ENCODE assay signal across 15 cellular contexts in the genomic region with DNA sequence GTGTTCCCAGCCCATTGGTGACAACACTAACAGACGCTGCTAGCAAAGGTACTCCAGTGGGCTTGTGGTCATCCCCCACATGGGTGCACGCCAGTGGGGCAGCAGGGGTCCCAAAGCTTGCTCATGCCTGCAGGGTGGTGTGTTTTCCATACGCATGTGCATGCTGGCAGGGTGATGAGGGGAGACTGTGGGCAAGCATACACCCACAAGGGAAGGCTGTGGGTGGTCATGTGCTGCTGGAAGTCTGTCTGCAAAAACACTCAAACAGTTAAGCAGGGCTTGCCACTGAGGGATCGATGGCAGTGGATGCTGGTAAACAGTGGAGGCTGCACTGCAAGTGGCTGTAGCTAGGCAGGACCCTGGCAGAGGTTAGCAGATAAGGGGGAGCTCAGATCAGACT.
DNase-seq lines count a peak whose midpoint lies in the region; ATAC-seq and TF ChIP-seq lines count a peak whose summit lies in the region.
"Had no signal": no experiment of that assay in that cellular context is flagged by ENCODE, and none has a peak within 500 bp of the region (broad histone marks: within the 10 kb centered on the region; RNA-seq: fewer than 3 reads in every experiment).

No MANE protein-coding gene starts in this region.

- H3K27ac Mint-ChIP-seq in H9 = no peak overlapping the region
- H3K27ac Mint-ChIP-seq: CD4-positive, alpha-beta memory T cell; GM23338 had no signal

- peaks cover 0 to 4% (median 2%) of the 10 kb centered on the region in 3 experiments; a peak in 4 of 7 replicates for H3K36me3 Mint-ChIP-seq in H9 (ENCODE audit: insufficient read depth in 1 of 3, low read depth in 3 of 3)

- CTCF ChIA-PET in IMR-90 (lab: Yijun Ruan, JAX) = no interaction called here

- H3K4me3 ChIP-seq in IMR-90 (ENCODE audit: insufficient read depth, low read depth, low read length) = no peak overlapping the region
- H3K4me3 ChIP-seq: GM23338 had no signal

- H3K27me3 ChIP-seq in H9 (ENCODE audit: insufficient read depth, low read length) = no peaks in the 10 kb centered on the region
- H3K27me3 ChIP-seq in IMR-90 (ENCODE audit: control insufficient read depth, insufficient read depth, low read length) = no peaks in the 10 kb centered on the region

- H2BK120ac ChIP-seq in H9 (ENCODE audit: low read depth, low read length, poor library complexity, severe bottlenecking) = no peak overlapping the region
- H2BK120ac ChIP-seq in IMR-90 (ENCODE audit: low read depth, low read length) = no peak overlapping the region

- H2BK15ac ChIP-seq in H9 (ENCODE audit: low read depth, low read length) = peak overlapping the region; percentile 86; the same call in 1 of the 2 replicates
- H2BK15ac ChIP-seq in IMR-90 (ENCODE audit: low read depth, low read length) = no peak overlapping the region

- in situ Hi-C loops in IMR-90 (cut with MboI; ENCODE audit: low sequenced_read_pairs) = no loop called here

- H3K9ac ChIP-seq in H9 (ENCODE audit: extremely low read depth, insufficient read length, low read length) = no peak overlapping the region
- no peak overlapping the region for H3K9ac ChIP-seq in IMR-90 (ENCODE audit: low read depth, low read length)

- no peak overlapping the region for H3K4me3 Mint-ChIP-seq in H9
- H3K4me3 Mint-ChIP-seq: CD4-positive, alpha-beta memory T cell; GM23338 had no signal

- no peaks in the 10 kb centered on the region for H3K4me1 ChIP-seq in H9 (ENCODE audit: insufficient read depth, low read length)
- no peaks in the 10 kb centered on the region for H3K4me1 ChIP-seq in IMR-90 (ENCODE audit: control insufficient read depth, insufficient read depth, low read length)

- no peaks in the 10 kb centered on the region for H3K79me2 ChIP-seq in H9 (ENCODE audit: insufficient read depth, low read length)

- H3K9me1 ChIP-seq in IMR-90 (ENCODE audit: insufficient read depth, low read length) = no peaks in the 10 kb centered on the region

- DNase-seq in H9 = no peak
- no peak for DNase-seq in IMR-90
- peak; percentile 18 for DNase-seq in posterior vena cava (ENCODE audit: low spot score)
- DNase-seq in hypothalamus (lab: John Stamatoyannopoulos, UW) = no peak
- DNase-seq in HuH-7.5 (ENCODE audit: low spot score) = no peak
- DNase-seq: C1 segment of cervical spinal cord, Calu3, COR-L47, DMS53, DMS79 treated with DMSO at 0.1 percent for 48 hours, GF-D8, HCEC 1CT had no signal

- H4K20me1 ChIP-seq in H9 (ENCODE audit: control insufficient read depth, insufficient read depth, insufficient read length) (no peaks in the 10 kb centered on the region), IMR-90 (ENCODE audit: insufficient read depth, low read length) (no peaks in the 10 kb centered on the region)

- H3K14ac ChIP-seq in H9 (ENCODE audit: insufficient read depth, low read length) = no peak overlapping the region
- no peak overlapping the region for H3K14ac ChIP-seq in IMR-90 (replicated peaks; ENCODE audit: low read depth, low read length)

- intact Hi-C loops in IMR-90 (cut with micrococcal nuclease) (no loop called here), posterior vena cava (cut with DNase I) (no loop called here)

- no peaks in the 10 kb centered on the region; the same call in 1 of the 2 replicates for H3K27me3 Mint-ChIP-seq in H9 (ENCODE audit: low read depth)
- H3K27me3 Mint-ChIP-seq: CD4-positive, alpha-beta memory T cell had no signal

- H2BK5ac ChIP-seq in H9 (ENCODE audit: insufficient read length, low read length) (no peak overlapping the region), IMR-90 (ENCODE audit: low read depth, low read length, poor library complexity, severe bottlenecking) (no peak overlapping the region)

- TF ChIP-seq CTCF in H9 (conservative IDR thresholded peaks at IDR 0.05) (no peak), IMR-90 (conservative IDR thresholded peaks at IDR 0.05; ENCODE audit: low read depth, low read length) (no peak)

- H4K91ac ChIP-seq in H9 (ENCODE audit: insufficient read length, low read depth, low read length) (no peak overlapping the region), IMR-90 (ENCODE audit: insufficient read depth, low read depth, low read length) (no peak overlapping the region)

- BruUV-seq in IMR-90 (replicated peaks; lab: Mats Ljungman, UMichigan) = no TSS peak

- peaks cover 68 to 76% of the 10 kb centered on the region in 2 experiments for H3K9me3 Mint-ChIP-seq in H9
- H3K9me3 Mint-ChIP-seq: GM23338 had no signal

- H2AK5ac ChIP-seq in H9 (ENCODE audit: insufficient read length, low read length) = no peak overlapping the region
- H2AK5ac ChIP-seq in IMR-90 (ENCODE audit: low read depth, low read length) = no peak overlapping the region

- H3K4ac ChIP-seq in H9 (ENCODE audit: low read depth, low read length) = no peak overlapping the region
- H3K4ac ChIP-seq in IMR-90 (ENCODE audit: low read depth, low read length) = no peak overlapping the region

- POLR2A ChIA-PET in IMR-90 (lab: Charles Lee; ENCODE audit: unreplicated experiment) = no interaction called here

- no peak overlapping the region for H3T11ph ChIP-seq in H9 (ENCODE audit: low read length)

- no peaks in the 10 kb centered on the region for H3K23me2 ChIP-seq in H9 (ENCODE audit: insufficient read length, low read depth, low read length, poor library complexity, severe bottlenecking)

- no peak overlapping the region for H2BK12ac ChIP-seq in H9 (ENCODE audit: insufficient read length, low read depth, low read length)

- H3K27ac ChIP-seq in H9 (ENCODE audit: insufficient read length, low read depth, low read length) = no peak overlapping the region
- no peak overlapping the region for H3K27ac ChIP-seq in IMR-90 (ENCODE audit: insufficient read depth, low read length)

- no peak overlapping the region for H3K18ac ChIP-seq in H9 (ENCODE audit: insufficient read length, low read depth, low read length)
- H3K18ac ChIP-seq in IMR-90 (ENCODE audit: low read depth, low read length) = no peak overlapping the region

- H3K23ac ChIP-seq in H9 (ENCODE audit: insufficient read length, low read depth, low read length) (no peak overlapping the region), IMR-90 (ENCODE audit: low read depth, low read length) (no peak overlapping the region)

- no peak overlapping the region for H4K5ac ChIP-seq in H9 (ENCODE audit: insufficient read length, low read depth, low read length)
- no peak overlapping the region for H4K5ac ChIP-seq in IMR-90 (ENCODE audit: low read depth, low read length)

- H2BK20ac ChIP-seq in H9 (ENCODE audit: low read depth, low read length, poor library complexity, severe bottlenecking) (no peak overlapping the region), IMR-90 (ENCODE audit: low read depth, low read length) (no peak overlapping the region)

- H3K36me3 ChIP-seq in IMR-90 (ENCODE audit: control insufficient read depth, insufficient read depth, low read length) = no peaks in the 10 kb centered on the region

- no peak overlapping the region for H2AK9ac ChIP-seq in IMR-90 (replicated peaks; ENCODE audit: low read depth, low read length, poor library complexity)

- no peak overlapping the region for H2AFZ ChIP-seq in H9 (ENCODE audit: low read length)
- peak overlapping the region; percentile 51 for H2AFZ ChIP-seq in IMR-90 (replicated peaks; ENCODE audit: low read length, poor library complexity)
- H2AFZ ChIP-seq: GM23338 had no signal

- dilution Hi-C loops in IMR-90 (cut with HindIII; ENCODE audit: low sequenced_read_pairs, unreplicated experiment) = no loop called here

- no peak for ATAC-seq in IMR-90 (ENCODE audit: low read depth)
- no peak for ATAC-seq in GM21447 (IDR thresholded peaks at IDR 0.05; ENCODE audit: unreplicated experiment)
- ATAC-seq: GM23338 had no signal

- no CpG with 5 or more reads among the region's 4 CpGs for WGBS in H9 (ENCODE audit: extremely low coverage, insufficient read length, low lambda C conversion rate)
- no CpG with 5 or more reads among the region's 4 CpGs for WGBS in IMR-90 (ENCODE audit: extremely low coverage in 2 of 2, insufficient read length in 1 of 2), 2 experiments

- H3K79me1 ChIP-seq in H9 (ENCODE audit: insufficient read depth, low read depth, low read length, poor library complexity, severe bottlenecking) (no peaks in the 10 kb centered on the region), IMR-90 (ENCODE audit: low read depth in 1 of 2, low read length in 2 of 2) (no peaks in the 10 kb centered on the region)

- no peak for TF ChIP-seq POLR2A in IMR-90 (IDR thresholded peaks at IDR 0.05; ENCODE audit: low read depth, low read length)

- TF ChIP-seq RAD21 in IMR-90 (IDR thresholded peaks at IDR 0.05; ENCODE audit: low read length) = no peak

- H3K9me3 ChIP-seq in H9 (ENCODE audit: control insufficient read depth, low read depth, low read length) (no peaks in the 10 kb centered on the region), IMR-90 (ENCODE audit: control insufficient read depth, insufficient read depth, low read length) (no peaks in the 10 kb centered on the region)

- H3K56ac ChIP-seq in H9 (ENCODE audit: insufficient read length, low read depth, low read length) = no peak overlapping the region
- no peak overlapping the region for H3K56ac ChIP-seq in IMR-90 (ENCODE audit: extremely low read depth, insufficient read depth, low read length)

- H3K4me1 Mint-ChIP-seq in H9 = peaks cover 0 to 2% of the 10 kb centered on the region in 2 experiments; a peak in 1 of 4 replicates
- H3K4me1 Mint-ChIP-seq: GM23338 had no signal

- H3K4me2 ChIP-seq in H9 (ENCODE audit: insufficient read depth, insufficient read length, low read length) (no peak overlapping the region), IMR-90 (ENCODE audit: low read depth, low read length) (no peak overlapping the region)
- H3K4me2 ChIP-seq: GM23338 had no signal

- H4K8ac ChIP-seq in H9 (replicated peaks; ENCODE audit: insufficient read length, low read depth, low read length) (no peak overlapping the region), IMR-90 (ENCODE audit: low read depth in 2 of 2, low read length in 2 of 2) (no peak overlapping the region)

TF ChIP-seq in IMR-90, 13 proteins besides CTCF, POLR2A, EP300 and RAD21:
- TF ChIP-seq, protein P1, sequence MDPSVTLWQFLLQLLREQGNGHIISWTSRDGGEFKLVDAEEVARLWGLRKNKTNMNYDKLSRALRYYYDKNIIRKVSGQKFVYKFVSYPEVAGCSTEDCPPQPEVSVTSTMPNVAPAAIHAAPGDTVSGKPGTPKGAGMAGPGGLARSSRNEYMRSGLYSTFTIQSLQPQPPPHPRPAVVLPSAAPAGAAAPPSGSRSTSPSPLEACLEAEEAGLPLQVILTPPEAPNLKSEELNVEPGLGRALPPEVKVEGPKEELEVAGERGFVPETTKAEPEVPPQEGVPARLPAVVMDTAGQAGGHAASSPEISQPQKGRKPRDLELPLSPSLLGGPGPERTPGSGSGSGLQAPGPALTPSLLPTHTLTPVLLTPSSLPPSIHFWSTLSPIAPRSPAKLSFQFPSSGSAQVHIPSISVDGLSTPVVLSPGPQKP (IDR thresholded peaks at IDR 0.05; ENCODE audit: borderline replicate concordance, low read depth, low read length) = no peak
- no peak for TF ChIP-seq RCOR1 (IDR thresholded peaks at IDR 0.05; ENCODE audit: insufficient replicate concordance, low read length)
- TF ChIP-seq NFE2L2 (IDR thresholded peaks at IDR 0.05; ENCODE audit: low read depth, low read length) = no peak
- no peak for TF ChIP-seq FOS (IDR thresholded peaks at IDR 0.05; ENCODE audit: low read depth, low read length)
